Comparison of ENCODE assay signal across 11 cellular contexts in genomic region chr12:109302358-109302757, GRCh38. TPM values are rescaled to one million over a fixed set of nuclear protein-coding genes. Genes with fewer than 3 reads are reported as not detected.
DNase-seq lines count a peak whose midpoint lies in the region; ATAC-seq and TF ChIP-seq lines count a peak whose summit lies in the region.
"Had no signal": no experiment of that assay in that cellular context is flagged by ENCODE, and none has a peak within 500 bp of the region (broad histone marks: within the 10 kb centered on the region; RNA-seq: fewer than 3 reads in every experiment).

No MANE protein-coding gene starts in this region.

- ATAC-seq in GM21825 (IDR thresholded peaks at IDR 0.05; ENCODE audit: unreplicated experiment), result no peak
- no peak for ATAC-seq in HG03457 (IDR thresholded peaks at IDR 0.05; ENCODE audit: unreplicated experiment)

- no peak for DNase-seq in CD14-positive monocyte (ENCODE audit: low spot score)
- peak; percentile 22 for DNase-seq in GM12865 (ENCODE audit: low read depth)
- DNase-seq in OCI-M1 (lab: John Stamatoyannopoulos, UW), result peak; percentile 11
- peak; percentile 47 for DNase-seq in islet precursor cell
- no peak for DNase-seq in Peyer's patch
- DNase-seq: activated naive CD4-positive, alpha-beta T cell treated with anti-CD3 and anti-CD28 coated beads, Interleukin-2, amount 10 ng/mL, durations not matched to agents 7 days and 5 days; immature natural killer cell had no signal

- H3K4me3 ChIP-seq in GM12865 (ENCODE audit: low read depth, low read length) (no peak overlapping the region), Peyer's patch (no peak overlapping the region)

- TF ChIP-seq POLR2A in Peyer's patch (IDR thresholded peaks at IDR 0.05), result no peak

- no peaks in the 10 kb centered on the region for H3K4me1 ChIP-seq in Peyer's patch

- no peaks in the 10 kb centered on the region for H3K36me3 Mint-ChIP-seq in CD14-positive monocyte
- H3K36me3 Mint-ChIP-seq: activated naive CD4-positive, alpha-beta T cell treated with anti-CD3 and anti-CD28 coated beads, Interleukin-2, amount 10 ng/mL, durations not matched to agents 7 days and 5 days; immature natural killer cell had no signal

- peaks cover 26 to 29% (median 28%) of the 10 kb centered on the region in 3 donors for H3K27me3 Mint-ChIP-seq in CD14-positive monocyte (ENCODE audit: low read depth in 3 of 3)

- no peaks in the 10 kb centered on the region for H3K9me3 Mint-ChIP-seq in CD14-positive monocyte
- H3K9me3 Mint-ChIP-seq: activated naive CD4-positive, alpha-beta T cell treated with anti-CD3 and anti-CD28 coated beads, Interleukin-2, amount 10 ng/mL, durations not matched to agents 7 days and 5 days; immature natural killer cell had no signal

- no peaks in the 10 kb centered on the region for H3K36me3 ChIP-seq in Peyer's patch

- intact Hi-C loops in CD14-positive monocyte (cut with micrococcal nuclease), result no loop called here

- no peak overlapping the region for H3K27ac ChIP-seq in Peyer's patch

- TF ChIP-seq CTCF in CD14-positive monocyte (IDR thresholded peaks at IDR 0.05) (peak; percentile 19), GM12865 (IDR thresholded peaks at IDR 0.05; ENCODE audit: insufficient read depth, low read depth, low read length, missing control alignments) (peak; percentile 16), Peyer's patch (IDR thresholded peaks at IDR 0.05) (no peak)

- H3K4me1 Mint-ChIP-seq in CD14-positive monocyte, result no peaks in the 10 kb centered on the region
- H3K4me1 Mint-ChIP-seq: activated naive CD4-positive, alpha-beta T cell treated with anti-CD3 and anti-CD28 coated beads, Interleukin-2, amount 10 ng/mL, durations not matched to agents 7 days and 5 days; immature natural killer cell had no signal

- no peak overlapping the region for H3K4me3 Mint-ChIP-seq in CD14-positive monocyte
- H3K4me3 Mint-ChIP-seq: activated naive CD4-positive, alpha-beta T cell treated with anti-CD3 and anti-CD28 coated beads, Interleukin-2, amount 10 ng/mL, durations not matched to agents 7 days and 5 days; immature natural killer cell had no signal

- no peak overlapping the region for H3K27ac Mint-ChIP-seq in CD14-positive monocyte
- H3K27ac Mint-ChIP-seq: activated naive CD4-positive, alpha-beta T cell treated with anti-CD3 and anti-CD28 coated beads, Interleukin-2, amount 10 ng/mL, durations not matched to agents 7 days and 5 days; immature natural killer cell had no signal

- no peaks in the 10 kb centered on the region for H3K27me3 ChIP-seq in Peyer's patch

- H3K9me3 ChIP-seq in Peyer's patch, result peaks cover 0 to 4% (median 0%) of the 10 kb centered on the region in 4 donors

RNA-seq across cellular contexts. Expression of gene FOXN4, which starts 6.7 kb away (rescaled TPM):
- polyA plus RNA-seq in CD14-positive monocyte, result not detected
- not detected for total RNA-seq in Peyer's patch
- total RNA-seq: activated CD8-positive, alpha-beta memory T cell treated with anti-CD3 and anti-CD28 coated beads for 36 hours; M059J had no signal
- polyA plus RNA-seq: immature natural killer cell had no signal

RNA-seq across cellular contexts. Expression of gene MYO1H, which starts 45.3 kb away (rescaled TPM):
- polyA plus RNA-seq in CD14-positive monocyte, result not detected
- total RNA-seq in Peyer's patch, result not detected
- total RNA-seq: activated CD8-positive, alpha-beta memory T cell treated with anti-CD3 and anti-CD28 coated beads for 36 hours; M059J had no signal
- polyA plus RNA-seq: immature natural killer cell had no signal

Comparison
In these comparisons a context has a peak if more than half of its experiments do, and no peak if none do; other contexts are left out.
1. DNase-seq: peak in GM12865 (single experiment), OCI-M1 (single experiment) and islet precursor cell (single experiment); none in CD14-positive monocyte (single experiment) and Peyer's patch (0 of 3).
2. CTCF ChIP-seq: peak in CD14-positive monocyte (single experiment) and GM12865 (single experiment); none in Peyer's patch (0 of 6).